21 cellular contexts compared by ENCODE assay signal in genomic region chr2:52956766-52957165, GRCh38.
A peak's percentile ranks its signal among the peaks of the same experiment; 100 is the strongest.
DNase-seq lines count a peak whose midpoint lies in the region; ATAC-seq and TF ChIP-seq lines count a peak whose summit lies in the region.
"Had no signal": no experiment of that assay in that cellular context is flagged by ENCODE, and none has a peak within 500 bp of the region (broad histone marks: within the 10 kb centered on the region; RNA-seq: fewer than 3 reads in every experiment).

No MANE protein-coding gene starts in this region.

- no peak overlapping the region for H2BK15ac ChIP-seq in IMR-90 (ENCODE audit: low read depth, low read length)

- H2AK5ac ChIP-seq in IMR-90 (ENCODE audit: low read depth, low read length), result no peak overlapping the region

- no peak overlapping the region for H4K5ac ChIP-seq in IMR-90 (ENCODE audit: low read depth, low read length)

- no peak overlapping the region for H3K56ac ChIP-seq in IMR-90 (ENCODE audit: extremely low read depth, insufficient read depth, low read length)

- H4K91ac ChIP-seq in IMR-90 (ENCODE audit: insufficient read depth, low read depth, low read length), result no peak overlapping the region

- in situ Hi-C loops in IMR-90 (cut with MboI; ENCODE audit: low sequenced_read_pairs), result no loop called here
- in situ Hi-C loops in brain microvascular endothelial cell (cut with HindIII; ENCODE audit: low pct_ligation_motif_present, low sequenced_read_pairs), result no loop called here
- in situ Hi-C loops in ACHN (cut with HindIII; ENCODE audit: low pct_ligation_motif_present, low pct_unique_long_range_greater_than_20kb, low sequenced_read_pairs), result no loop called here

- no peak overlapping the region for H4K8ac ChIP-seq in IMR-90 (ENCODE audit: low read depth in 2 of 2, low read length in 2 of 2)

- whole genome bisulfite sequencing in IMR-90 (ENCODE audit: extremely low coverage in 2 of 2, insufficient read length in 1 of 2), 2 experiments, result no CpG with 5 or more reads among the region's 1 CpG

- no peak overlapping the region for H3K14ac ChIP-seq in IMR-90 (replicated peaks; ENCODE audit: low read depth, low read length)

- H3K4ac ChIP-seq in IMR-90 (ENCODE audit: low read depth, low read length), result no peak overlapping the region

- no peak for TF ChIP-seq POLR2A in IMR-90 (IDR thresholded peaks at IDR 0.05; ENCODE audit: low read depth, low read length)

- H2AK9ac ChIP-seq in IMR-90 (replicated peaks; ENCODE audit: low read depth, low read length, poor library complexity), result no peak overlapping the region

- TF ChIP-seq CTCF in BE2C (IDR thresholded peaks at IDR 0.05; ENCODE audit: low read depth, low read length) (peak; percentile 31), IMR-90 (conservative IDR thresholded peaks at IDR 0.05; ENCODE audit: low read depth, low read length) (0 out of 2 replicates have a peak, but pooled peaks have one; percentile 20), brain microvascular endothelial cell (IDR thresholded peaks at IDR 0.05; ENCODE audit: low read depth, low read length, missing control alignments) (peak; percentile 40)

- H3K18ac ChIP-seq in IMR-90 (ENCODE audit: low read depth, low read length), result no peak overlapping the region

- H3K36me3 ChIP-seq in BE2C (no peaks in the 10 kb centered on the region), IMR-90 (ENCODE audit: control insufficient read depth, insufficient read depth, low read length) (no peaks in the 10 kb centered on the region), brain microvascular endothelial cell (replicated peaks) (no peaks in the 10 kb centered on the region)
- H3K36me3 ChIP-seq: sigmoid colon, thyroid gland had no signal

- no peaks in the 10 kb centered on the region for H3K9me1 ChIP-seq in IMR-90 (ENCODE audit: insufficient read depth, low read length)

- no peaks in the 10 kb centered on the region for H4K20me1 ChIP-seq in IMR-90 (ENCODE audit: insufficient read depth, low read length)

- no peak overlapping the region for H2BK120ac ChIP-seq in IMR-90 (ENCODE audit: low read depth, low read length)

- no peak overlapping the region for H3K4me2 ChIP-seq in IMR-90 (ENCODE audit: low read depth, low read length)
- H3K4me2 ChIP-seq: KMS-11 had no signal

- dilution Hi-C loops in IMR-90 (cut with HindIII; ENCODE audit: low sequenced_read_pairs, unreplicated experiment), result no loop called here

- H3K9me3 ChIP-seq in BE2C (no peaks in the 10 kb centered on the region), IMR-90 (ENCODE audit: control insufficient read depth, insufficient read depth, low read length) (no peaks in the 10 kb centered on the region)
- H3K9me3 ChIP-seq: sigmoid colon, thyroid gland had no signal

- no peak overlapping the region for H2AFZ ChIP-seq in IMR-90 (replicated peaks; ENCODE audit: low read length, poor library complexity)

- no TSS peak for BruUV-seq in IMR-90 (replicated peaks; lab: Mats Ljungman, UMichigan)

- no peak overlapping the region for H3K4me3 ChIP-seq in BE2C (ENCODE audit: low read depth, low read length)
- H3K4me3 ChIP-seq in IMR-90 (ENCODE audit: insufficient read depth, low read depth, low read length), result no peak overlapping the region
- no peak overlapping the region for H3K4me3 ChIP-seq in brain microvascular endothelial cell (ENCODE audit: low read depth, low read length)
- H3K4me3 ChIP-seq: sigmoid colon, thyroid gland had no signal

- TF ChIP-seq RAD21 in IMR-90 (IDR thresholded peaks at IDR 0.05; ENCODE audit: low read length), result peak; percentile 28

- CTCF ChIA-PET in IMR-90 (lab: Yijun Ruan, JAX), result no interaction called here

- no peak for ATAC-seq in IMR-90 (ENCODE audit: low read depth)
- ATAC-seq: activated naive CD4-positive, alpha-beta T cell treated with anti-CD3 and anti-CD28 coated beads, Interleukin-2, amount 50 U/mL, for 72 hours; activated T-helper 17 cell treated with anti-CD3 and anti-CD28 coated beads, Interleukin-2, amount 50 U/mL, for 72 hours; stimulated activated naive CD8-positive, alpha-beta T cell treated with anti-CD3 and anti-CD28 coated beads, Interleukin-15, amount 100 ng/mL, for 72 hours had no signal

- H3K9ac ChIP-seq in IMR-90 (ENCODE audit: low read depth, low read length), result no peak overlapping the region
- H3K9ac ChIP-seq: KMS-11 had no signal

- no peak overlapping the region for H2BK20ac ChIP-seq in IMR-90 (ENCODE audit: low read depth, low read length)

- intact Hi-C loops in IMR-90 (cut with micrococcal nuclease), result no loop called here

- no peak overlapping the region for H3K27ac ChIP-seq in IMR-90 (ENCODE audit: insufficient read depth, low read length)
- no peak overlapping the region for H3K27ac ChIP-seq in brain microvascular endothelial cell
- H3K27ac ChIP-seq: epithelial cell of prostate, KMS-11, sigmoid colon, thyroid gland had no signal

- POLR2A ChIA-PET in IMR-90 (lab: Charles Lee; ENCODE audit: unreplicated experiment), result no interaction called here

- H3K79me1 ChIP-seq in IMR-90 (ENCODE audit: low read depth in 1 of 2, low read length in 2 of 2), result no peaks in the 10 kb centered on the region

- H3K4me1 ChIP-seq in BE2C (no peaks in the 10 kb centered on the region), IMR-90 (ENCODE audit: control insufficient read depth, insufficient read depth, low read length) (no peaks in the 10 kb centered on the region)
- H3K4me1 ChIP-seq: sigmoid colon, thyroid gland had no signal

- no peak for DNase-seq in BE2C
- no peak for DNase-seq in IMR-90
- DNase-seq in brain microvascular endothelial cell, result no peak
- DNase-seq in iris pigment epithelial cell (ENCODE audit: low read depth), result peak; percentile 12
- DNase-seq in foreskin melanocyte, result no peak
- DNase-seq in activated T-cell treated with anti-CD3 and anti-CD28 coated beads for 4 hours, result no peak
- no peak for DNase-seq in ACHN
- DNase-seq in activated CD4-positive, alpha-beta T cell treated with anti-CD3 and anti-CD28 coated beads for 4 hours, result no peak
- DNase-seq: CD4-positive, CD25-positive, alpha-beta regulatory T cell; hypothalamus; NCI-H187; NCI-H524 treated with DMSO at 0.1 percent for 48 hours; nephron progenitor cell; sigmoid colon; stimulated activated naive CD8-positive, alpha-beta T cell treated with anti-CD3 and anti-CD28 coated beads, Interleukin-15, amount 100 ng/mL, for 72 hours; T1000 had no signal

- no peak overlapping the region for H2BK5ac ChIP-seq in IMR-90 (ENCODE audit: low read depth, low read length, poor library complexity, severe bottlenecking)

- H3K27me3 ChIP-seq in BE2C (no peaks in the 10 kb centered on the region), IMR-90 (ENCODE audit: control insufficient read depth, insufficient read depth, low read length) (no peaks in the 10 kb centered on the region), brain microvascular endothelial cell (replicated peaks) (no peaks in the 10 kb centered on the region)
- H3K27me3 ChIP-seq: sigmoid colon, thyroid gland had no signal

- H3K23ac ChIP-seq in IMR-90 (ENCODE audit: low read depth, low read length), result no peak overlapping the region

TF ChIP-seq in IMR-90, 13 proteins besides CTCF, POLR2A, EP300 and RAD21:
- TF ChIP-seq CHD1 (IDR thresholded peaks at IDR 0.05; ENCODE audit: low read depth, low read length), result no peak
- TF ChIP-seq CEBPB (IDR thresholded peaks at IDR 0.05; ENCODE audit: low read depth, low read length), result no peak
- no peak for TF ChIP-seq USF2 (IDR thresholded peaks at IDR 0.05; ENCODE audit: low read depth, low read length)
- TF ChIP-seq MAZ (IDR thresholded peaks at IDR 0.05; ENCODE audit: borderline replicate concordance, low read depth, low read length), result no peak
- no peak for TF ChIP-seq NFE2L2 (IDR thresholded peaks at IDR 0.05; ENCODE audit: low read depth, low read length)
- no peak for TF ChIP-seq MXI1 (IDR thresholded peaks at IDR 0.05; ENCODE audit: borderline replicate concordance, low read depth, low read length)
- no peak for TF ChIP-seq ELK1 (IDR thresholded peaks at IDR 0.05; ENCODE audit: borderline replicate concordance, low read depth, low read length)
- no peak for TF ChIP-seq BHLHE40 (IDR thresholded peaks at IDR 0.05; ENCODE audit: low read depth, low read length)
- no peak for TF ChIP-seq FOS (IDR thresholded peaks at IDR 0.05; ENCODE audit: low read depth, low read length)
- no peak for TF ChIP-seq SMC3 (IDR thresholded peaks at IDR 0.05; ENCODE audit: low read depth, low read length)
- no peak for TF ChIP-seq MAFK (IDR thresholded peaks at IDR 0.05; ENCODE audit: low read depth, low read length)
- no peak for TF ChIP-seq RFX5 (IDR thresholded peaks at IDR 0.05; ENCODE audit: low read depth, low read length)
- no peak for TF ChIP-seq RCOR1 (IDR thresholded peaks at IDR 0.05; ENCODE audit: insufficient replicate concordance, low read length)
